ENCODE assay signal across 8 cellular contexts in the genomic region with DNA sequence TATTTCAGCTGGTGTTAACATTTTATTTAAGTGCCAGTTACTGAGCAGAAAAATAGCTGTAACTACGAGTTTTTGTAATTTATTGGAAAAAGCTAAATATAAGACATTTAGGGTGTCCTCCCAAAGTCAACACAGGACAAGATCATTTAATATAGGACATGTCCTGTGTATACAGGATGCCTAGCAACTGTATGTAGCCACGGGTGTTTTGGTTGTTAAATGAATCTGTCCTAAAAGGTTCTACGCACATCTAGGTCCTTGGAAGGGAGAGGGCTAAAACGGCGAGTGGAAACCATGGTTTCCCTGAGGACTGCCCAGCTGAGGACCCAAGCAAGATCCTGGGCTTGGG.
A peak's percentile ranks its signal among the peaks of the same experiment; 100 is the strongest.
DNase-seq lines count a peak whose midpoint lies in the region; ATAC-seq and TF ChIP-seq lines count a peak whose summit lies in the region.

No MANE protein-coding gene starts in this region.

- no peaks in the 10 kb centered on the region for H3K27me3 Mint-ChIP-seq in activated naive CD4-positive, alpha-beta T cell treated with anti-CD3 and anti-CD28 coated beads, Interleukin-2, amount 50 U/mL, for 24 hours

- H3K4me1 ChIP-seq in NT2/D1 (ENCODE audit: insufficient read depth, insufficient read length) (no peaks in the 10 kb centered on the region), neutrophil (ENCODE audit: control insufficient read depth in 1 of 2, insufficient read depth in 1 of 2, low read depth in 1 of 2, low read length in 1 of 2) (peaks cover 14 to 16% of the 10 kb centered on the region in 2 experiments)

- DNase-seq in activated naive CD4-positive, alpha-beta T cell (lab: John Stamatoyannopoulos, UW): no peak
- no peak for DNase-seq in NT2/D1 (ENCODE audit: low read depth, low spot score)
- no peak for DNase-seq in epithelial cell of prostate (ENCODE audit: low read depth, low spot score)
- DNase-seq in NCI-H1105 (lab: John Stamatoyannopoulos, UW): no peak
- DNase-seq in MV-4-11 (lab: John Stamatoyannopoulos, UW): no peak

- H3K4me3 ChIP-seq in NT2/D1 (ENCODE audit: insufficient read length, low read depth) (peak overlapping the region; percentile 97), neutrophil (ENCODE audit: low read depth in 1 of 2, low read length in 1 of 2) (peak overlapping the region; percentile 75 to 83)

- no peaks in the 10 kb centered on the region for H3K9me3 Mint-ChIP-seq in activated naive CD4-positive, alpha-beta T cell treated with anti-CD3 and anti-CD28 coated beads, Interleukin-2, amount 50 U/mL, for 24 hours

- peaks cover 23% of the 10 kb centered on the region for H3K4me1 Mint-ChIP-seq in activated naive CD4-positive, alpha-beta T cell treated with anti-CD3 and anti-CD28 coated beads, Interleukin-2, amount 50 U/mL, for 24 hours

- H3K9ac ChIP-seq in NT2/D1 (ENCODE audit: insufficient read length, low read depth): peak overlapping the region; percentile 99

- H3K27ac ChIP-seq in epithelial cell of prostate (peak overlapping the region; percentile 72), neutrophil (peak overlapping the region; percentile 69)

- H3K36me3 ChIP-seq in NT2/D1 (ENCODE audit: insufficient read depth, insufficient read length, low read length) (peaks cover 25% of the 10 kb centered on the region), neutrophil (peaks cover 16% of the 10 kb centered on the region)

- H3K4me3 Mint-ChIP-seq in activated naive CD4-positive, alpha-beta T cell treated with anti-CD3 and anti-CD28 coated beads, Interleukin-2, amount 50 U/mL, for 24 hours: peak overlapping the region; percentile 98

- peak overlapping the region; percentile 78 for H3K27ac Mint-ChIP-seq in activated naive CD4-positive, alpha-beta T cell treated with anti-CD3 and anti-CD28 coated beads, Interleukin-2, amount 50 U/mL, for 24 hours

- TF ChIP-seq CTCF in neutrophil (IDR thresholded peaks at IDR 0.05): no peak

- H3K36me3 Mint-ChIP-seq in activated naive CD4-positive, alpha-beta T cell treated with anti-CD3 and anti-CD28 coated beads, Interleukin-2, amount 50 U/mL, for 24 hours: peaks cover 11% of the 10 kb centered on the region

- H3K27me3 ChIP-seq in NT2/D1 (ENCODE audit: insufficient read depth, insufficient read length) (no peaks in the 10 kb centered on the region), neutrophil (no peaks in the 10 kb centered on the region)

- no peaks in the 10 kb centered on the region for H3K9me3 ChIP-seq in NT2/D1 (ENCODE audit: insufficient read depth, low read length)
- no peaks in the 10 kb centered on the region for H3K9me3 ChIP-seq in neutrophil

- ATAC-seq in GM21619 (IDR thresholded peaks at IDR 0.05; ENCODE audit: unreplicated experiment): no peak
